Comparison of ENCODE assay signal across 9 cellular contexts in genomic region chr20:51563597-51564332, GRCh38. TPM values are rescaled to one million over a fixed set of nuclear protein-coding genes. Genes with fewer than 3 reads are reported as not detected.
DNase-seq lines count a peak whose midpoint lies in the region; ATAC-seq, FAIRE-seq and TF ChIP-seq lines count a peak whose summit lies in the region.
"Had no signal": no experiment of that assay in that cellular context is flagged by ENCODE, and none has a peak within 500 bp of the region (broad histone marks: within the 10 kb centered on the region; RNA-seq: fewer than 3 reads in every experiment).

No MANE protein-coding gene starts in this region.

- H3K27me3 ChIP-seq in small intestine (ENCODE audit: control insufficient read depth in 2 of 2, insufficient read depth in 2 of 2, low read length in 2 of 2) = peaks cover 0 to 7% of the 10 kb centered on the region in 2 donors

- peaks cover 26% of the 10 kb centered on the region for H3K4me1 Mint-ChIP-seq in activated T-helper 1 cell treated with anti-CD3 and anti-CD28 coated beads, Interleukin-12 subunit alpha, Interleukin-12 subunit beta, Interleukin-2, Interleukin-4 antibody, amounts not matched to agents 30 ng/mL and 10 ng/mL and 1 ng/mL, durations not matched to agents 14 hours and 24 hours and 36 hours (ENCODE audit: low read depth)

- H3K4me1 ChIP-seq in small intestine (ENCODE audit: control insufficient read depth in 2 of 2, insufficient read depth in 1 of 2, low read depth in 1 of 2, low read length in 1 of 2) = peaks cover 3 to 19% of the 10 kb centered on the region in 2 donors

- no peak overlapping the region for H3K27ac Mint-ChIP-seq in activated T-helper 1 cell treated with anti-CD3 and anti-CD28 coated beads, Interleukin-12 subunit alpha, Interleukin-12 subunit beta, Interleukin-2, Interleukin-4 antibody, amounts not matched to agents 30 ng/mL and 10 ng/mL and 1 ng/mL, durations not matched to agents 14 hours and 24 hours and 36 hours

- peaks cover 3% of the 10 kb centered on the region for H3K36me3 Mint-ChIP-seq in activated T-helper 1 cell treated with anti-CD3 and anti-CD28 coated beads, Interleukin-12 subunit alpha, Interleukin-12 subunit beta, Interleukin-2, Interleukin-4 antibody, amounts not matched to agents 30 ng/mL and 10 ng/mL and 1 ng/mL, durations not matched to agents 14 hours and 24 hours and 36 hours (ENCODE audit: low read depth)

- in situ Hi-C loops in astrocyte of the spinal cord (cut with HindIII; ENCODE audit: low sequenced_read_pairs) = no loop called here

- FAIRE-seq in small intestine (lab: Jason Lieb, UNC) = no peak
- FAIRE-seq in GM12892 (lab: Jason Lieb, UNC) = no peak
- FAIRE-seq: islet of Langerhans had no signal

- peak overlapping the region in 1 of 2 donors; percentile 87 for H3K27ac ChIP-seq in small intestine (ENCODE audit: low read depth in 1 of 2, low read length in 1 of 2)

- TF ChIP-seq CTCF in astrocyte of the spinal cord (IDR thresholded peaks at IDR 0.05; ENCODE audit: low read depth, low read length) = no peak

- H3K27me3 Mint-ChIP-seq in activated T-helper 1 cell treated with anti-CD3 and anti-CD28 coated beads, Interleukin-12 subunit alpha, Interleukin-12 subunit beta, Interleukin-2, Interleukin-4 antibody, amounts not matched to agents 30 ng/mL and 10 ng/mL and 1 ng/mL, durations not matched to agents 14 hours and 24 hours and 36 hours (ENCODE audit: insufficient read depth) = peaks cover 74% of the 10 kb centered on the region

- no peak for ATAC-seq in GM18870 (IDR thresholded peaks at IDR 0.05; ENCODE audit: unreplicated experiment)

- no peak overlapping the region for H3K4me3 Mint-ChIP-seq in activated T-helper 1 cell treated with anti-CD3 and anti-CD28 coated beads, Interleukin-12 subunit alpha, Interleukin-12 subunit beta, Interleukin-2, Interleukin-4 antibody, amounts not matched to agents 30 ng/mL and 10 ng/mL and 1 ng/mL, durations not matched to agents 14 hours and 24 hours and 36 hours

- DNase-seq in ELR (ENCODE audit: low read depth) = peak; percentile 90
- peak; percentile 21 for DNase-seq in NCI-H2029 treated with DMSO at 0.1 percent for 48 hours (lab: John Stamatoyannopoulos, UW)
- peak; percentile 95 for DNase-seq in astrocyte of the spinal cord (ENCODE audit: low read depth, low spot score)
- DNase-seq in iPS-NIHi11 (ENCODE audit: low spot score) = peak; percentile 65
- peak; percentile 74 for DNase-seq in small intestine
- no peak for DNase-seq in activated T-helper 1 cell treated with anti-CD3 and anti-CD28 coated beads, Interleukin-12 subunit alpha, Interleukin-12 subunit beta, Interleukin-2, Interleukin-4 antibody, amounts not matched to agents 30 ng/mL and 10 ng/mL and 1 ng/mL, durations not matched to agents 14 hours and 24 hours and 36 hours (ENCODE audit: low spot score)
- no peak for DNase-seq in GM12892 (ENCODE audit: insufficient read length)

- peak overlapping the region; percentile 67 for H3K4me3 ChIP-seq in astrocyte of the spinal cord (ENCODE audit: low read depth, low read length)
- H3K4me3 ChIP-seq in small intestine (ENCODE audit: low read depth in 1 of 2, low read length in 2 of 2) = no peak overlapping the region

- 25 to 36% (median 30%) methylated on average over 15 of the region's 15 CpGs for WGBS in small intestine, 3 donors

- no peaks in the 10 kb centered on the region for H3K9me3 ChIP-seq in small intestine (ENCODE audit: control insufficient read depth, low read depth)

- no peak for TF ChIP-seq POLR2A in GM12892 (IDR thresholded peaks at IDR 0.05; ENCODE audit: low read depth, low read length)

- intact Hi-C loops in activated T-helper 1 cell treated with anti-CD3 and anti-CD28 coated beads, Interleukin-12 subunit alpha, Interleukin-12 subunit beta, Interleukin-2, Interleukin-4 antibody, amounts not matched to agents 30 ng/mL and 10 ng/mL and 1 ng/mL, durations not matched to agents 14 hours and 24 hours and 36 hours (cut with micrococcal nuclease) = no loop called here

- no peaks in the 10 kb centered on the region for H3K36me3 ChIP-seq in small intestine (ENCODE audit: control insufficient read depth in 2 of 2, insufficient read depth in 2 of 2, low read length in 2 of 2)

- no peaks in the 10 kb centered on the region for H3K9me3 Mint-ChIP-seq in activated T-helper 1 cell treated with anti-CD3 and anti-CD28 coated beads, Interleukin-12 subunit alpha, Interleukin-12 subunit beta, Interleukin-2, Interleukin-4 antibody, amounts not matched to agents 30 ng/mL and 10 ng/mL and 1 ng/mL, durations not matched to agents 14 hours and 24 hours and 36 hours

RNA-seq across cellular contexts. Expression of gene NFATC2, which starts 21.2 kb away (rescaled TPM):
- polyA plus RNA-seq in small intestine = 1 to 10 TPM; 3.1 to 6.7 (median 5.7) TPM
- 84.0 and 86.4 TPM in 2 replicates for total RNA-seq in activated T-helper 1 cell treated with anti-CD3 and anti-CD28 coated beads, Interleukin-12 subunit alpha, Interleukin-12 subunit beta, Interleukin-2, Interleukin-4 antibody, amounts not matched to agents 30 ng/mL and 10 ng/mL and 1 ng/mL, durations not matched to agents 14 hours and 24 hours and 36 hours
- polyA plus RNA-seq in GM12892 (2012; ENCODE audit: missing spikeins) = 4.6 TPM

Comparison
In these comparisons a context has a peak if more than half of its experiments do, and no peak if none do; other contexts are left out.
1. DNase-seq: peak in ELR (single experiment), NCI-H2029 treated with DMSO at 0.1 percent for 48 hours (single experiment), astrocyte of the spinal cord (single experiment), iPS-NIHi11 (single experiment) and small intestine (single experiment); none in activated T-helper 1 cell treated with anti-CD3 and anti-CD28 coated beads, Interleukin-12 subunit alpha, Interleukin-12 subunit beta, Interleukin-2, Interleukin-4 antibody, amounts not matched to agents 30 ng/mL and 10 ng/mL and 1 ng/mL, durations not matched to agents 14 hours and 24 hours and 36 hours (single experiment) and GM12892 (single experiment).